In the genomic region with DNA sequence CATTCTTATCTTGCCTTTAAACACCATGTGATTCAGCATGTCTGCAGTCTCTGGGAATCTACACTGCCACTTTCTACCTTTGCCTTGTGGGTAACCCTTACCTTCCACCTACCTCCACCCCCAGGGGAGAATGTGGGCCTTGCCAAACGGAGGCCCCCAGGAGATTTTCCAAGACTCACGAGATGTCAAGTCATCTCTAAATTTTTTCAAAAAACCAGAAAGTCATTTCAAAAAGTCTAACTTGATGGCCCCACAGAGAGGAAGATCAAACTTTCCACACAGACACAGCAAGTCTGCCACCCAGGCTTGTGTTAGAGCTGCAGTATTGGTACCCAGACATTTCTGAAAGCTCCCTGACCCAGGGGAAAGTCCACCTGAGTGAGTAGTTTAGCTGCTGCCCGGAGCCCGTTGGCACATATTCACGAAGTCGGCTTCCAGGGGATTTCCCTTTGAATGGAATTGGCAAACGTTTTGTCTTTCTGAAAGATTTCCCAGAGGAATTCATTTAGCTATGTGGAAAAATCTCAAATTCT, we compare ENCODE assay signal across 10 cellular contexts. TPM values are rescaled to one million over a fixed set of nuclear protein-coding genes. Genes with fewer than 3 reads are reported as not detected.
DNase-seq lines count a peak whose midpoint lies in the region; ATAC-seq and TF ChIP-seq lines count a peak whose summit lies in the region.
"Had no signal": no experiment of that assay in that cellular context is flagged by ENCODE, and none has a peak within 500 bp of the region (broad histone marks: within the 10 kb centered on the region; RNA-seq: fewer than 3 reads in every experiment).

No MANE protein-coding gene starts in this region.

- peak; percentile 67 for ATAC-seq in activated naive CD8-positive, alpha-beta T cell treated with anti-CD3 and anti-CD28 coated beads, Interleukin-2, amount 50 U/mL, for 24 hours
- ATAC-seq in GM19023 (IDR thresholded peaks at IDR 0.05; ENCODE audit: unreplicated experiment) = no peak
- ATAC-seq in GM18909 (IDR thresholded peaks at IDR 0.05; ENCODE audit: poor library complexity, unreplicated experiment) = no peak

- peak overlapping the region; percentile 79 for H3K4me2 ChIP-seq in BLaER1

- peak overlapping the region; percentile 96 for H3K27ac ChIP-seq in BLaER1
- no peak overlapping the region for H3K27ac ChIP-seq in suprapubic skin

- H3K4me3 ChIP-seq in BLaER1 (peak overlapping the region; percentile 58), suprapubic skin (no peak overlapping the region)

- H3K9ac ChIP-seq in BLaER1 = peak overlapping the region; percentile 98

- no peaks in the 10 kb centered on the region; the same call in 1 of the 2 replicates for H3K9me3 ChIP-seq in BLaER1
- H3K9me3 ChIP-seq in suprapubic skin = no peaks in the 10 kb centered on the region

- H3K4me1 ChIP-seq in BLaER1 (peaks cover 75% of the 10 kb centered on the region), suprapubic skin (peaks cover 19% of the 10 kb centered on the region)

- peak; percentile 63 for DNase-seq in NCI-H226
- DNase-seq in activated naive CD8-positive, alpha-beta T cell treated with anti-CD3 and anti-CD28 coated beads, Interleukin-2, amount 50 U/mL, for 24 hours = peak; percentile 65
- DNase-seq in renal cortical epithelial cell (ENCODE audit: low read depth) = peak; percentile 36
- no peak for DNase-seq in suprapubic skin (ENCODE audit: low spot score in 2 of 2)
- DNase-seq in NCI-H526 treated with DMSO at 0.1 percent for 48 hours (lab: John Stamatoyannopoulos, UW) = no peak
- DNase-seq: glutamatergic neuron, nephron progenitor cell had no signal

- H3K4me3 Mint-ChIP-seq in activated naive CD8-positive, alpha-beta T cell treated with anti-CD3 and anti-CD28 coated beads, Interleukin-2, amount 50 U/mL, for 24 hours = peak overlapping the region; percentile 69
- H3K4me3 Mint-ChIP-seq: nephron progenitor cell had no signal

- H3K4me1 Mint-ChIP-seq in activated naive CD8-positive, alpha-beta T cell treated with anti-CD3 and anti-CD28 coated beads, Interleukin-2, amount 50 U/mL, for 24 hours = peaks cover 65% of the 10 kb centered on the region

- H3K27me3 Mint-ChIP-seq in activated naive CD8-positive, alpha-beta T cell treated with anti-CD3 and anti-CD28 coated beads, Interleukin-2, amount 50 U/mL, for 24 hours = peaks cover 1% of the 10 kb centered on the region

- peak overlapping the region; percentile 99 for H3K27ac Mint-ChIP-seq in activated naive CD8-positive, alpha-beta T cell treated with anti-CD3 and anti-CD28 coated beads, Interleukin-2, amount 50 U/mL, for 24 hours
- H3K27ac Mint-ChIP-seq: nephron progenitor cell had no signal

- H3K36me3 ChIP-seq in BLaER1 (peaks cover 2% of the 10 kb centered on the region; the same call in 1 of the 2 replicates), suprapubic skin (peaks cover 3% of the 10 kb centered on the region)

- TF ChIP-seq EP300 in suprapubic skin (IDR thresholded peaks at IDR 0.05) = no peak

- TF ChIP-seq POLR2A in suprapubic skin (IDR thresholded peaks at IDR 0.05) = no peak

- TF ChIP-seq CTCF in suprapubic skin (IDR thresholded peaks at IDR 0.05) = no peak

- WGBS in suprapubic skin = 9% methylated on average over 7 of the region's 7 CpGs

- H3K9me3 Mint-ChIP-seq in activated naive CD8-positive, alpha-beta T cell treated with anti-CD3 and anti-CD28 coated beads, Interleukin-2, amount 50 U/mL, for 24 hours = no peaks in the 10 kb centered on the region
- H3K9me3 Mint-ChIP-seq: nephron progenitor cell had no signal

- no peaks in the 10 kb centered on the region for H4K20me1 ChIP-seq in BLaER1

- H3K27me3 ChIP-seq in BLaER1 (no peaks in the 10 kb centered on the region), suprapubic skin (no peaks in the 10 kb centered on the region)

- H3K36me3 Mint-ChIP-seq in activated naive CD8-positive, alpha-beta T cell treated with anti-CD3 and anti-CD28 coated beads, Interleukin-2, amount 50 U/mL, for 24 hours (ENCODE audit: low read depth) = peaks cover 4% of the 10 kb centered on the region

RNA-seq across cellular contexts. Expression of a gene that starts 4.6 kb away (rescaled TPM):
- total RNA-seq in renal cortical epithelial cell (160 and 568 TPM in 2 replicates), suprapubic skin (100 to 1,000 TPM in 3 of 4 donors, 10 to 100 TPM in 1; 80.4 to 133 (median 110) TPM)

Comparison
In these comparisons a context has a peak if more than half of its experiments do, and no peak if none do; other contexts are left out.
1. DNase-seq: peak in NCI-H226 (single experiment), activated naive CD8-positive, alpha-beta T cell treated with anti-CD3 and anti-CD28 coated beads, Interleukin-2, amount 50 U/mL, for 24 hours (single experiment) and renal cortical epithelial cell (single experiment); none in suprapubic skin (0 of 2) and NCI-H526 treated with DMSO at 0.1 percent for 48 hours (single experiment).